Comparison of ENCODE assay signal across 16 cellular contexts in the genomic region with DNA sequence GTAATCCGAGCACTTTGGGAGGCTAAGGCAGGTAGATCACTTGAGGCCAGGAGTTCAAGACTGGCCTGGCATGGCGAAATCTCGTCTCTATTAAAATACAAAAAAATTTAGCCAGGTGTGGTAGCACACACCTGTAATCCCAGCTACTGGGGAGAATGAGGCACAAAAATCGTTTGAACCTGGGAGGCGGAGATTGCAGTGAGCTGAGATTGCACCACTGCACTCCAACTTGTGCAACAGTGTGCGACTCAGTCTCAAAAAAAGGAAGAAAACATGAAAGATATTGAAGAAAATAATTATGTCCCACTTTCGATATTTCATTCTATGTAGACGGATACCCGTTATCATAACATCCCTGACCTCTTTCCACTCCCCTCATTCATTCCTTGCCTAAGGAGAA. TPM values are rescaled to one million over a fixed set of nuclear protein-coding genes. Genes with fewer than 3 reads are reported as not detected.
DNase-seq lines count a peak whose midpoint lies in the region; ATAC-seq and TF ChIP-seq lines count a peak whose summit lies in the region.
"Had no signal": no experiment of that assay in that cellular context is flagged by ENCODE, and none has a peak within 500 bp of the region (broad histone marks: within the 10 kb centered on the region; RNA-seq: fewer than 3 reads in every experiment).

No MANE protein-coding gene starts in this region.

- no peak for ATAC-seq in activated B cell treated with CpG ODN at 0.5 μM for 24 hours (ENCODE audit: low read depth)
- no peak for ATAC-seq in stimulated activated naive B cell treated with anti-CD40 and anti-IgM and Interleukin-4, amounts not matched to agents 10 μg/mL and 1 μg/mL and 100 μg/mL, for 72 hours (replicated peaks)
- no peak for ATAC-seq in CD4-positive, alpha-beta T cell (ENCODE audit: poor library complexity)
- ATAC-seq: GM23338 had no signal

- intact Hi-C loops in activated naive CD4-positive, alpha-beta T cell treated with anti-CD3 and anti-CD28 coated beads for 36 hours (cut with micrococcal nuclease) = no loop called here
- intact Hi-C loops in activated B cell treated with CpG ODN at 0.5 μM for 24 hours (cut with micrococcal nuclease) = loop anchor here (5.0 kb wide), 1 partner anchor 34 kb away; no protein-coding TSS in a partner anchor
- intact Hi-C loops in CD4-positive, alpha-beta T cell (cut with DNase I, micrococcal nuclease) = loop anchor here in 1 of 2 experiments (2.0 kb wide), 1 partner anchor 13 kb away; no protein-coding TSS in a partner anchor

- peaks cover 70% of the 10 kb centered on the region for H3K79me2 ChIP-seq in osteoblast (ENCODE audit: insufficient read depth, low read length)

- no peak for DNase-seq in activated naive CD4-positive, alpha-beta T cell treated with anti-CD3 and anti-CD28 coated beads for 36 hours
- DNase-seq in NOMO-1 (lab: John Stamatoyannopoulos, UW; ENCODE audit: unreplicated experiment in 2 of 2) = peak; percentile 31 to 86
- DNase-seq in activated B cell treated with CpG ODN at 0.5 μM for 24 hours = no peak
- no peak for DNase-seq in stimulated activated naive B cell treated with anti-CD40 and anti-IgM and Interleukin-4, amounts not matched to agents 10 μg/mL and 1 μg/mL and 100 μg/mL, for 72 hours
- no peak for DNase-seq in CD4-positive, alpha-beta T cell
- DNase-seq in NCI-H526 treated with DMSO at 0.1 percent for 48 hours (lab: John Stamatoyannopoulos, UW) = no peak
- DNase-seq in osteoblast (ENCODE audit: insufficient read length, low spot score, missing footprints) = no peak
- DNase-seq: CD4-positive, CD25-positive, alpha-beta regulatory T cell; DMS79 treated with DMSO at 0.1 percent for 48 hours; GDM1; NCI-H187 treated with DMSO at 0.1 percent for 48 hours; NCI-H446; NCI-H748 treated with DMSO at 0.1 percent for 48 hours had no signal

- peaks cover 5% of the 10 kb centered on the region for H4K20me1 ChIP-seq in osteoblast (ENCODE audit: insufficient read depth, low read length)

- no peaks in the 10 kb centered on the region for H3K4me1 ChIP-seq in osteoblast (ENCODE audit: insufficient read depth, low read length)

- H3K27ac ChIP-seq in CD4-positive, alpha-beta T cell (ENCODE audit: low read depth, low read length) = no peak overlapping the region
- H3K27ac ChIP-seq in osteoblast (ENCODE audit: low read depth, low read length) = no peak overlapping the region
- H3K27ac ChIP-seq: RWPE1 had no signal

- no peak overlapping the region for H2AFZ ChIP-seq in osteoblast (ENCODE audit: low read length)
- H2AFZ ChIP-seq: GM23338 had no signal

- POLR2A ChIA-PET in activated B cell treated with CpG ODN at 0.5 μM for 24 hours (lab: Charles Lee) = interaction anchor here (0.6 to 5.3 kb wide), 4 partner anchors 20 to 136 kb away, joined by 3 to 71 read pairs (median 14); partner anchors contain the start of genes SHISAL2A and TUT4
- POLR2A ChIA-PET in CD4-positive, alpha-beta T cell (lab: Charles Lee) = interaction anchor here (0.8 kb wide), 1 partner anchor 19 kb away, joined by 3 read pairs; the partner anchor contains the start of gene TUT4

- H3K9me3 ChIP-seq in CD4-positive, alpha-beta T cell (ENCODE audit: control insufficient read depth, low read length) = peaks cover 4% of the 10 kb centered on the region
- no peaks in the 10 kb centered on the region for H3K9me3 ChIP-seq in osteoblast (ENCODE audit: low read depth, low read length)

- no peak overlapping the region for H3K4me3 Mint-ChIP-seq in activated naive CD4-positive, alpha-beta T cell treated with anti-CD3 and anti-CD28 coated beads, Interleukin-2, amount 50 U/mL, for 24 hours
- no peak overlapping the region for H3K4me3 Mint-ChIP-seq in activated naive CD4-positive, alpha-beta T cell treated with anti-CD3 and anti-CD28 coated beads for 36 hours
- no peak overlapping the region for H3K4me3 Mint-ChIP-seq in activated B cell treated with CpG ODN at 0.5 μM for 24 hours
- no peak overlapping the region for H3K4me3 Mint-ChIP-seq in stimulated activated naive B cell treated with anti-CD40 and anti-IgM and Interleukin-4, amounts not matched to agents 10 μg/mL and 1 μg/mL and 100 μg/mL, for 72 hours
- no peak overlapping the region for H3K4me3 Mint-ChIP-seq in CD4-positive, alpha-beta T cell
- H3K4me3 Mint-ChIP-seq: CD4-positive, CD25-positive, alpha-beta regulatory T cell; GM23338 had no signal

- H3K27me3 ChIP-seq in CD4-positive, alpha-beta T cell (ENCODE audit: control insufficient read depth, insufficient read depth, low read length) = no peaks in the 10 kb centered on the region
- no peaks in the 10 kb centered on the region for H3K27me3 ChIP-seq in osteoblast (ENCODE audit: insufficient read depth, low read length)

- CTCF ChIA-PET in activated naive CD4-positive, alpha-beta T cell treated with anti-CD3 and anti-CD28 coated beads for 36 hours (lab: Charles Lee) = no interaction called here
- CTCF ChIA-PET in activated B cell treated with CpG ODN at 0.5 μM for 24 hours (lab: Charles Lee) = interaction anchor here (1.4 kb wide), 1 partner anchor 153 kb away, joined by 4 read pairs; no protein-coding TSS in a partner anchor
- CTCF ChIA-PET in CD4-positive, alpha-beta T cell (lab: Charles Lee) = interaction anchor here (1.0 kb wide), 1 partner anchor 29 kb away, joined by 3 read pairs; no protein-coding TSS in a partner anchor

- H3K36me3 Mint-ChIP-seq in activated naive CD4-positive, alpha-beta T cell treated with anti-CD3 and anti-CD28 coated beads, Interleukin-2, amount 50 U/mL, for 24 hours = peaks cover 15% of the 10 kb centered on the region
- H3K36me3 Mint-ChIP-seq in activated naive CD4-positive, alpha-beta T cell treated with anti-CD3 and anti-CD28 coated beads for 36 hours (ENCODE audit: low read depth) = peaks cover 10% of the 10 kb centered on the region
- H3K36me3 Mint-ChIP-seq in activated B cell treated with CpG ODN at 0.5 μM for 24 hours (ENCODE audit: low read depth) = peaks cover 34% of the 10 kb centered on the region
- H3K36me3 Mint-ChIP-seq in stimulated activated naive B cell treated with anti-CD40 and anti-IgM and Interleukin-4, amounts not matched to agents 10 μg/mL and 1 μg/mL and 100 μg/mL, for 72 hours = peaks cover 21 to 27% of the 10 kb centered on the region in 2 donors
- H3K36me3 Mint-ChIP-seq in CD4-positive, alpha-beta T cell (ENCODE audit: low read depth) = peaks cover 34% of the 10 kb centered on the region

- no peak overlapping the region for H3K4me3 ChIP-seq in osteoblast (ENCODE audit: insufficient read depth, low read length)
- H3K4me3 ChIP-seq: GM23338 had no signal

- H3K9me3 Mint-ChIP-seq in activated naive CD4-positive, alpha-beta T cell treated with anti-CD3 and anti-CD28 coated beads, Interleukin-2, amount 50 U/mL, for 24 hours = peaks cover 10% of the 10 kb centered on the region
- H3K9me3 Mint-ChIP-seq in activated naive CD4-positive, alpha-beta T cell treated with anti-CD3 and anti-CD28 coated beads for 36 hours = peaks cover 7% of the 10 kb centered on the region
- peaks cover 7% of the 10 kb centered on the region for H3K9me3 Mint-ChIP-seq in activated B cell treated with CpG ODN at 0.5 μM for 24 hours
- H3K9me3 Mint-ChIP-seq in stimulated activated naive B cell treated with anti-CD40 and anti-IgM and Interleukin-4, amounts not matched to agents 10 μg/mL and 1 μg/mL and 100 μg/mL, for 72 hours = peaks cover 0 to 5% of the 10 kb centered on the region in 2 donors
- no peaks in the 10 kb centered on the region for H3K9me3 Mint-ChIP-seq in CD4-positive, alpha-beta T cell

- H3K27me3 Mint-ChIP-seq in activated naive CD4-positive, alpha-beta T cell treated with anti-CD3 and anti-CD28 coated beads, Interleukin-2, amount 50 U/mL, for 24 hours = no peaks in the 10 kb centered on the region
- no peaks in the 10 kb centered on the region for H3K27me3 Mint-ChIP-seq in activated naive CD4-positive, alpha-beta T cell treated with anti-CD3 and anti-CD28 coated beads for 36 hours (ENCODE audit: low read depth)
- no peaks in the 10 kb centered on the region for H3K27me3 Mint-ChIP-seq in activated B cell treated with CpG ODN at 0.5 μM for 24 hours
- H3K27me3 Mint-ChIP-seq in stimulated activated naive B cell treated with anti-CD40 and anti-IgM and Interleukin-4, amounts not matched to agents 10 μg/mL and 1 μg/mL and 100 μg/mL, for 72 hours = no peaks in the 10 kb centered on the region
- no peaks in the 10 kb centered on the region for H3K27me3 Mint-ChIP-seq in CD4-positive, alpha-beta T cell
- H3K27me3 Mint-ChIP-seq: CD4-positive, CD25-positive, alpha-beta regulatory T cell had no signal

- peak overlapping the region; percentile 37 for H3K27ac Mint-ChIP-seq in activated naive CD4-positive, alpha-beta T cell treated with anti-CD3 and anti-CD28 coated beads, Interleukin-2, amount 50 U/mL, for 24 hours
- no peak overlapping the region for H3K27ac Mint-ChIP-seq in activated naive CD4-positive, alpha-beta T cell treated with anti-CD3 and anti-CD28 coated beads for 36 hours
- H3K27ac Mint-ChIP-seq in activated B cell treated with CpG ODN at 0.5 μM for 24 hours = peak overlapping the region; percentile 80
- H3K27ac Mint-ChIP-seq in stimulated activated naive B cell treated with anti-CD40 and anti-IgM and Interleukin-4, amounts not matched to agents 10 μg/mL and 1 μg/mL and 100 μg/mL, for 72 hours = peak overlapping the region; percentile 68
- H3K27ac Mint-ChIP-seq in CD4-positive, alpha-beta T cell = no peak overlapping the region
- H3K27ac Mint-ChIP-seq: CD4-positive, CD25-positive, alpha-beta regulatory T cell; GM23338 had no signal

- TF ChIP-seq CTCF in activated B cell treated with CpG ODN at 0.5 μM for 24 hours (IDR thresholded peaks at IDR 0.05) (no peak), osteoblast (IDR thresholded peaks at IDR 0.05; ENCODE audit: extremely low read depth, low read depth, low read length) (no peak)
- TF ChIP-seq CTCF in CD4-positive, alpha-beta T cell (IDR thresholded peaks at IDR 0.05) = no peak

- H3K4me2 ChIP-seq in osteoblast (ENCODE audit: insufficient read depth, low read length) = no peak overlapping the region
- H3K4me2 ChIP-seq: GM23338 had no signal

- H3K36me3 ChIP-seq in osteoblast (ENCODE audit: insufficient read depth, low read length) = no peaks in the 10 kb centered on the region

- peaks cover 73% of the 10 kb centered on the region for H3K4me1 Mint-ChIP-seq in activated naive CD4-positive, alpha-beta T cell treated with anti-CD3 and anti-CD28 coated beads, Interleukin-2, amount 50 U/mL, for 24 hours
- peaks cover 50% of the 10 kb centered on the region for H3K4me1 Mint-ChIP-seq in activated naive CD4-positive, alpha-beta T cell treated with anti-CD3 and anti-CD28 coated beads for 36 hours (ENCODE audit: low read depth)
- H3K4me1 Mint-ChIP-seq in activated B cell treated with CpG ODN at 0.5 μM for 24 hours = peaks cover 73% of the 10 kb centered on the region
- H3K4me1 Mint-ChIP-seq in stimulated activated naive B cell treated with anti-CD40 and anti-IgM and Interleukin-4, amounts not matched to agents 10 μg/mL and 1 μg/mL and 100 μg/mL, for 72 hours = peaks cover 24 to 69% of the 10 kb centered on the region in 2 donors
- peaks cover 62% of the 10 kb centered on the region for H3K4me1 Mint-ChIP-seq in CD4-positive, alpha-beta T cell (ENCODE audit: low read depth)
- H3K4me1 Mint-ChIP-seq: GM23338 had no signal

RNA-seq across cellular contexts. Expression of gene TUT4, which starts 19.2 kb away (rescaled TPM):
- total RNA-seq in activated naive CD4-positive, alpha-beta T cell treated with anti-CD3 and anti-CD28 coated beads for 36 hours = 10 to 100 TPM; 48.1 to 51.2 TPM
- total RNA-seq in activated B cell treated with CpG ODN at 0.5 μM for 24 hours (143 and 158 TPM in 2 replicates), osteoblast (42.1 and 44.2 TPM in 2 replicates)
- 100 to 1,000 TPM; 141 to 147 TPM for total RNA-seq in CD4-positive, alpha-beta T cell

Comparison
In these comparisons a context has a peak if more than half of its experiments do, and no peak if none do; other contexts are left out.
1. H3K27ac Mint-ChIP-seq: peak in activated naive CD4-positive, alpha-beta T cell treated with anti-CD3 and anti-CD28 coated beads, Interleukin-2, amount 50 U/mL, for 24 hours (single experiment), activated B cell treated with CpG ODN at 0.5 μM for 24 hours (single experiment) and stimulated activated naive B cell treated with anti-CD40 and anti-IgM and Interleukin-4, amounts not matched to agents 10 μg/mL and 1 μg/mL and 100 μg/mL, for 72 hours (single experiment); none in activated naive CD4-positive, alpha-beta T cell treated with anti-CD3 and anti-CD28 coated beads for 36 hours (single experiment) and CD4-positive, alpha-beta T cell (single experiment).
2. DNase-seq: peak in NOMO-1 (2 of 2); none in activated naive CD4-positive, alpha-beta T cell treated with anti-CD3 and anti-CD28 coated beads for 36 hours (single experiment), activated B cell treated with CpG ODN at 0.5 μM for 24 hours (single experiment), stimulated activated naive B cell treated with anti-CD40 and anti-IgM and Interleukin-4, amounts not matched to agents 10 μg/mL and 1 μg/mL and 100 μg/mL, for 72 hours (single experiment), CD4-positive, alpha-beta T cell (0 of 10), NCI-H526 treated with DMSO at 0.1 percent for 48 hours (single experiment) and osteoblast (single experiment).